Comparison of ENCODE assay signal across 27 cellular contexts in the genomic region with DNA sequence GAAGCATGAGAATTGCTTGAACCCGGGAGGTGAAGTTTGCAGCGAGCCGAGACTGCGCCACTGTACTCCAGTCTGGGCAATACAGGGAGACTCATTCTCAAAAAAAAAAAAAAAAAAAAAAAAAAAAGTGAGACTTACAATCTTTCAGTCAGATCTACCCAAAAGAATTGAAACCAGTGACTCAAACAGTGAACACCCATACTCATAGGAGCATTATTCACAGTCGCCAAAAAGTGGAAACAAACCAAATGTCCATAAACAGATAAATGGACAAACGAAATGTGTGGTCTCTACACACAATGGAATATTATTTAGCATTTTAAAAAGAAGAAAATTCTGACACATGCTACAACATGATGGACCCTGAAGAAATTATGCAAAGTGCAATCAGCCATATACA.
DNase-seq lines count a peak whose midpoint lies in the region; ATAC-seq lines count a peak whose summit lies in the region.
"Had no signal": no experiment of that assay in that cellular context is flagged by ENCODE, and none has a peak within 500 bp of the region (broad histone marks: within the 10 kb centered on the region; RNA-seq: fewer than 3 reads in every experiment).

No MANE protein-coding gene starts in this region.

- DNase-seq in T-helper 2 cell treated with Interferon-gamma antibody and Interleukin-4, amounts not matched to agents 5 μg/mL and 100 μg/mL, for 36 hours (ENCODE audit: low spot score) = no peak
- DNase-seq in HPDE6-E6E7 (ENCODE audit: extremely low spot score) (no peak), NCI-H82 treated with DMSO at 0.1 percent for 48 hours (lab: John Stamatoyannopoulos, UW; ENCODE audit: unreplicated experiment) (no peak), activated gamma-delta T cell (lab: John Stamatoyannopoulos, UW) (no peak)
- DNase-seq: activated CD4-positive, alpha-beta T cell treated with anti-CD3 and anti-CD28 coated beads for 4 hours; dermis blood vessel endothelial cell; EL; HCEC 1CT; hypothalamus; Kasumi-1; left lung; mesendoderm; MV-4-11; NCI-H146; NCI-H2171 treated with DMSO at 0.1 percent for 48 hours; NCI-H524 treated with DMSO at 0.1 percent for 48 hours; psoas muscle; T-helper 1 cell; trophoblast cell had no signal

- no peaks in the 10 kb centered on the region for H3K9me3 Mint-ChIP-seq in T-helper 2 cell treated with Interferon-gamma antibody and Interleukin-4, amounts not matched to agents 5 μg/mL and 100 μg/mL, for 36 hours
- H3K9me3 Mint-ChIP-seq: central memory CD8-positive, alpha-beta T cell had no signal

- H3K4me3 Mint-ChIP-seq in T-helper 2 cell treated with Interferon-gamma antibody and Interleukin-4, amounts not matched to agents 5 μg/mL and 100 μg/mL, for 36 hours = no peak overlapping the region
- H3K4me3 Mint-ChIP-seq: activated naive CD8-positive, alpha-beta T cell; CD14-positive monocyte; central memory CD8-positive, alpha-beta T cell had no signal

- peak; percentile 81 for ATAC-seq in GM18517 (IDR thresholded peaks at IDR 0.05; ENCODE audit: unreplicated experiment)
- ATAC-seq in GM19372 (IDR thresholded peaks at IDR 0.05; ENCODE audit: low read depth, unreplicated experiment) = peak; percentile 57
- ATAC-seq in HG02938 (IDR thresholded peaks at IDR 0.05; ENCODE audit: unreplicated experiment) = peak; percentile 73
- no peak for ATAC-seq in GM21390 (IDR thresholded peaks at IDR 0.05; ENCODE audit: unreplicated experiment)
- ATAC-seq: gastroesophageal sphincter, left lung, psoas muscle had no signal

- H3K27ac Mint-ChIP-seq in T-helper 2 cell treated with Interferon-gamma antibody and Interleukin-4, amounts not matched to agents 5 μg/mL and 100 μg/mL, for 36 hours = peak overlapping the region; percentile 8
- H3K27ac Mint-ChIP-seq: activated naive CD8-positive, alpha-beta T cell had no signal

- peaks cover 11% of the 10 kb centered on the region for H3K4me1 Mint-ChIP-seq in T-helper 2 cell treated with Interferon-gamma antibody and Interleukin-4, amounts not matched to agents 5 μg/mL and 100 μg/mL, for 36 hours (ENCODE audit: low read depth)
- H3K4me1 Mint-ChIP-seq: central memory CD8-positive, alpha-beta T cell had no signal

- peaks cover 14% of the 10 kb centered on the region for H3K27me3 Mint-ChIP-seq in T-helper 2 cell treated with Interferon-gamma antibody and Interleukin-4, amounts not matched to agents 5 μg/mL and 100 μg/mL, for 36 hours (ENCODE audit: low read depth)

- H3K36me3 Mint-ChIP-seq in T-helper 2 cell treated with Interferon-gamma antibody and Interleukin-4, amounts not matched to agents 5 μg/mL and 100 μg/mL, for 36 hours (ENCODE audit: low read depth) = no peaks in the 10 kb centered on the region
- H3K36me3 Mint-ChIP-seq: activated naive CD8-positive, alpha-beta T cell; CD14-positive monocyte had no signal
